ENCODE assay signal across 1 cellular context in genomic region chr10:4704034-4704545, GRCh38.
TF ChIP-seq lines count a peak whose summit lies in the region.

No MANE protein-coding gene starts in this region.

TF ChIP-seq in HepG2, 621 proteins besides CTCF, POLR2A, EP300 and RAD21 (continued from another document):
- TF ChIP-seq, protein P1, sequence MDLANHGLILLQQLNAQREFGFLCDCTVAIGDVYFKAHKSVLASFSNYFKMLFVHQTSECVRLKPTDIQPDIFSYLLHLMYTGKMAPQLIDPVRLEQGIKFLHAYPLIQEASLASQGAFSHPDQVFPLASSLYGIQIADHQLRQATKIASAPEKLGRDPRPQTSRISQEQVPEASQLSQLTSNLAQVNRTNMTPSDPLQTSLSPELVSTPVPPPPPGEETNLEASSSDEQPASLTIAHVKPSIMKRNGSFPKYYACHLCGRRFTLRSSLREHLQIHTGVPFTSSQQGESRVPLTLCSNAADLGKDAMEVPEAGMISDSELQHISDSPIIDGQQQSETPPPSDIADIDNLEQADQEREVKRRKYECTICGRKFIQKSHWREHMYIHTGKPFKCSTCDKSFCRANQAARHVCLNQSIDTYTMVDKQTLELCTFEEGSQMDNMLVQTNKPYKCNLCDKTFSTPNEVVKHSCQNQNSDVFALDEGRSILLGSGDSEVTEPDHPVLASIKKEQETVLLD (CRISPR knock-in tag; IDR thresholded peaks at IDR 0.05; ENCODE audit: low read depth): no peak
- TF ChIP-seq ZMAT3 (CRISPR knock-in tag; conservative IDR thresholded peaks at IDR 0.05): no peak
- TF ChIP-seq ZNF382 (CRISPR knock-in tag; IDR thresholded peaks at IDR 0.05; ENCODE audit: borderline replicate concordance): no peak
- no peak for TF ChIP-seq ZNF160 (CRISPR knock-in tag; IDR thresholded peaks at IDR 0.05)
- no peak for TF ChIP-seq GLMP (CRISPR knock-in tag; IDR thresholded peaks at IDR 0.05; ENCODE audit: borderline replicate concordance)
- no peak for TF ChIP-seq ZNF746 (CRISPR knock-in tag; IDR thresholded peaks at IDR 0.05)
TF ChIP-seq in HepG2: peak in this region for 0.
